In genomic region chr3:49719214-49719884, GRCh38 we compare ENCODE assay signal across 1 cellular context.
A peak's percentile ranks its signal among the peaks of the same experiment; 100 is the strongest.
TF ChIP-seq lines count a peak whose summit lies in the region.

AMIGO3 (minus strand) TSS chr3:49719684; CDS start chr3:49719465, 219 bp downstream.

TF ChIP-seq in SK-N-SH, 30 proteins besides CTCF, POLR2A, EP300 and RAD21 (continued from another document):
- TF ChIP-seq IRF3 (IDR thresholded peaks at IDR 0.05; ENCODE audit: low read depth, low read length): no peak
- TF ChIP-seq YY1 (IDR thresholded peaks at IDR 0.05; ENCODE audit: low read depth): 0 out of 2 replicates have a peak, but pooled peaks have one; percentile 26
- peak; percentile 30; the same call in 1 of the 2 replicates for TF ChIP-seq TAF1 (IDR thresholded peaks at IDR 0.05; ENCODE audit: borderline replicate concordance, low read depth, low read length)
- TF ChIP-seq GABPA (IDR thresholded peaks at IDR 0.05; ENCODE audit: low read depth): no peak
- no peak for TF ChIP-seq RFX5 (IDR thresholded peaks at IDR 0.05; ENCODE audit: low read length)
- TF ChIP-seq EZH2phosphoT487 (IDR thresholded peaks at IDR 0.05; ENCODE audit: borderline replicate concordance, low read depth): no peak
- TF ChIP-seq NFIC (IDR thresholded peaks at IDR 0.05; ENCODE audit: borderline replicate concordance): peak; percentile 29; the same call in 1 of the 2 replicates
- TF ChIP-seq ZBTB33 (IDR thresholded peaks at IDR 0.05; ENCODE audit: borderline replicate concordance, low read depth): no peak
- no peak for TF ChIP-seq NRF1 (IDR thresholded peaks at IDR 0.05; ENCODE audit: low read depth, low read length)
